In the genomic region with DNA sequence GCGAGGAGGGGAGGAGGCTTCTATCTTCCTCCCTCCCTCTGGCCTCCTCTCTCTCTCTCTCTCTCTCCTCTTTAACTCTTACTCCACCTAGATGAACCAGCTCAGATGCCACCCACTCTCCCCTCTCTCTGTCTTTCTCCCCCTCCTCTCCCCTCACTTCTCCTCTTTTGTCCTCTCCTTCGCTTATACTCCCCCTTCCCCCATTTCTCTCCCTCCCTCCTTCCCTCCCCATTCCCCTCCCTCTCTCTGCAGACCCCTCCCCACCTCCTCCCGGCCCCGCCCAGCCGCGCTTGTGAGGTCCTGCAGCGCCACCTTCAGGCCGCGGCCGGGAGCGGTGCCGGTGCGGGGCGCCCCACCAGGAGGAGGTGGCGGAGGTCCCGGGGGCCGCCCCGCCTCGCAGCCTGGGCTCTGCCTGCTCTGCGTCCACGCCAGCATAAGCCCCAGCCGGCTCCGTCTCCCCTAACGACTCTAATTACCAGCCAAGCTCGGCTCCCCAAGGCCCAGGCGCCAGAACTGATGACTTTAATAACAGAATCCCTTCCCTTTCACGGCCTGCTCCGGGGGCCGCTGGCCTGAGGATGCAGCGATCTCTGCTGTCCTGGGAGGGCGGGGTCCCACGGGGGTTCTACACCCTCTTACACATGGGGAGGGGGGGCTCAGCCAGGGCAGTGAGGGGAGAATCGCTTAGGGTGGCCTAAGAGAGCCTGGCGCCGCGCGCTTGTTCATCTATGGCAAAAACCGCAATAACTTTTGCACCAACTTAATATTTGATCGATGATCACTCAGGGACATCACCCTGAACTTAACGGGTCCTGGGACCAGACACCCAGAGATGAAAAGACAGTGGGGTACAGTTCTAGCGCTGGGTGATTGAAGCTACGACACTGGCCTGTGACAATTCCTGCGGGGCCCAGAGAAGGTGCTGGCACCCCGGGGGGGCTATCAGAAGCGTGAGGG, we compare ENCODE assay signal across 7 cellular contexts.
DNase-seq lines count a peak whose midpoint lies in the region; ATAC-seq, FAIRE-seq and TF ChIP-seq lines count a peak whose summit lies in the region.

No MANE protein-coding gene starts in this region.

- H3K4me3 Mint-ChIP-seq in stimulated activated naive B cell treated with anti-CD40 and anti-IgM and Interleukin-4, amounts not matched to agents 10 μg/mL and 1 μg/mL and 100 μg/mL, for 72 hours: no peak overlapping the region

- H3K36me3 Mint-ChIP-seq in stimulated activated naive B cell treated with anti-CD40 and anti-IgM and Interleukin-4, amounts not matched to agents 10 μg/mL and 1 μg/mL and 100 μg/mL, for 72 hours: peaks cover 0 to 4% of the 10 kb centered on the region in 2 donors

- H3K9me3 ChIP-seq in OCI-LY1 (ENCODE audit: low read length): no peaks in the 10 kb centered on the region
- peaks cover 0 to 1% of the 10 kb centered on the region in 2 donors for H3K9me3 ChIP-seq in left lung

- no peak overlapping the region for H3K9ac ChIP-seq in OCI-LY1 (ENCODE audit: low read length)

- no peaks in the 10 kb centered on the region for H4K20me1 ChIP-seq in OCI-LY1 (ENCODE audit: insufficient read depth, low read length)

- H3K27ac ChIP-seq in OCI-LY1 (ENCODE audit: low read depth, low read length, poor library complexity, severe bottlenecking) (no peak overlapping the region), left lung (no peak overlapping the region)

- DNase-seq in GM12892 (ENCODE audit: insufficient read length) (peak; percentile 46), cerebellum (ENCODE audit: low spot score) (peak; percentile 12), left lung (peak in 1 of 2 donors; percentile 44), NCI-H2196 treated with DMSO at 0.1 percent for 48 hours (lab: John Stamatoyannopoulos, UW; ENCODE audit: unreplicated experiment) (no peak)
- peak; percentile 3 for DNase-seq in stimulated activated naive B cell treated with anti-CD40 and anti-IgM and Interleukin-4, amounts not matched to agents 10 μg/mL and 1 μg/mL and 100 μg/mL, for 72 hours

- H3K4me3 ChIP-seq in OCI-LY1 (ENCODE audit: low read depth, low read length, poor library complexity, severe bottlenecking): no peak overlapping the region
- H3K4me3 ChIP-seq in left lung: no peak overlapping the region

- H3K27me3 ChIP-seq in OCI-LY1 (ENCODE audit: insufficient read depth, low read length): 0 out of 2 replicates have a peak, but pooled peaks cover 4% of the 10 kb centered on the region
- H3K27me3 ChIP-seq in left lung: peaks cover 0 to 28% of the 10 kb centered on the region in 2 donors

- H2AFZ ChIP-seq in OCI-LY1 (ENCODE audit: low read length): no peak overlapping the region

- H3K36me3 ChIP-seq in OCI-LY1 (ENCODE audit: insufficient read depth, low read length) (no peaks in the 10 kb centered on the region), left lung (no peaks in the 10 kb centered on the region)

- H3K9me2 ChIP-seq in OCI-LY1 (ENCODE audit: low read depth, low read length): no peaks in the 10 kb centered on the region

- no peak for TF ChIP-seq POLR2A in GM12892 (IDR thresholded peaks at IDR 0.05; ENCODE audit: low read depth, low read length)

- ATAC-seq in left lung: peak; percentile 44
- peak in 1 of 2 donors; percentile 10 for ATAC-seq in stimulated activated naive B cell treated with anti-CD40 and anti-IgM and Interleukin-4, amounts not matched to agents 10 μg/mL and 1 μg/mL and 100 μg/mL, for 72 hours (replicated peaks)
- no peak for ATAC-seq in HG02852 (IDR thresholded peaks at IDR 0.05; ENCODE audit: unreplicated experiment)

- no peaks in the 10 kb centered on the region for H3K4me1 ChIP-seq in OCI-LY1 (ENCODE audit: insufficient read depth, low read length, severe bottlenecking)
- peaks cover 14 to 15% of the 10 kb centered on the region in 2 donors for H3K4me1 ChIP-seq in left lung

- no peak for FAIRE-seq in GM12892 (lab: Jason Lieb, UNC)

- H3K4me1 Mint-ChIP-seq in stimulated activated naive B cell treated with anti-CD40 and anti-IgM and Interleukin-4, amounts not matched to agents 10 μg/mL and 1 μg/mL and 100 μg/mL, for 72 hours: no peaks in the 10 kb centered on the region

- TF ChIP-seq CTCF in OCI-LY1 (IDR thresholded peaks at IDR 0.05; ENCODE audit: low read length): peak; percentile 71
- peak; percentile 36 to 48 for TF ChIP-seq CTCF in left lung (IDR thresholded peaks at IDR 0.05)

- H3K4me2 ChIP-seq in OCI-LY1 (ENCODE audit: low read length): no peak overlapping the region

- no peak overlapping the region for H3K27ac Mint-ChIP-seq in stimulated activated naive B cell treated with anti-CD40 and anti-IgM and Interleukin-4, amounts not matched to agents 10 μg/mL and 1 μg/mL and 100 μg/mL, for 72 hours

- intact Hi-C loops in left lung (cut with DNase I): no loop called here

- H3K27me3 Mint-ChIP-seq in stimulated activated naive B cell treated with anti-CD40 and anti-IgM and Interleukin-4, amounts not matched to agents 10 μg/mL and 1 μg/mL and 100 μg/mL, for 72 hours: peaks cover 62 to 66% of the 10 kb centered on the region in 2 donors

- H3F3A ChIP-seq in OCI-LY1 (ENCODE audit: insufficient read depth, low read length): no peaks in the 10 kb centered on the region

- no peaks in the 10 kb centered on the region for H3K79me2 ChIP-seq in OCI-LY1 (ENCODE audit: insufficient read depth, low read length)

- peaks cover 2 to 3% of the 10 kb centered on the region in 2 donors for H3K9me3 Mint-ChIP-seq in stimulated activated naive B cell treated with anti-CD40 and anti-IgM and Interleukin-4, amounts not matched to agents 10 μg/mL and 1 μg/mL and 100 μg/mL, for 72 hours
